18 cellular contexts compared by ENCODE assay signal in the genomic region with DNA sequence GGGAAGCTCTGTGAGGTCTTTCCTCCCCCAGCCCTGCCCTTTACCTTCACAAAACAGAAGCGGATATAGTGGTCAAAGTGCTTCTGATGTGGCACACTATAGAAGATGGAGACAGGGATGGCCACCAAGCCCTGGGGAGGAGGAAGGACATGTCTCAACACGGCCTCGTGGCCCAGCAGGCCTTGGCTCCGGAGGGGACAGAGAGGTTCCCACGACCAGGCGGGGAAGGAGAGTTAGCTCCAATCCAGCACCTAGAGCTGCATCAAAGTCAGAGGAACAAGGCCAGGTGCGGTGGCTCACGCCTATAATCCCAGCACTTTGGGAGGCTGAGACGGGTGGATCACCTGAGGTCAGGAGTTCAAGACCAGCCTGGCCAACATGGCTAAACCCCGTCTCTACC. TPM values are rescaled to one million over a fixed set of nuclear protein-coding genes. Genes with fewer than 3 reads are reported as not detected.
DNase-seq lines count a peak whose midpoint lies in the region; ATAC-seq and TF ChIP-seq lines count a peak whose summit lies in the region.
"Had no signal": no experiment of that assay in that cellular context is flagged by ENCODE, and none has a peak within 500 bp of the region (broad histone marks: within the 10 kb centered on the region; RNA-seq: fewer than 3 reads in every experiment).

No MANE protein-coding gene starts in this region.

- no peak overlapping the region for H3K4me3 Mint-ChIP-seq in activated naive CD4-positive, alpha-beta T cell treated with anti-CD3 and anti-CD28 coated beads, Interleukin-2, amount 10 ng/mL, durations not matched to agents 7 days and 5 days
- no peak overlapping the region for H3K4me3 Mint-ChIP-seq in activated T-cell treated with anti-CD3 and anti-CD28 coated beads, Interleukin-2, amount 50 U/mL, for 4 hours
- H3K4me3 Mint-ChIP-seq: B cell; CD8-positive, alpha-beta T cell had no signal

- H3K4me1 Mint-ChIP-seq in activated naive CD4-positive, alpha-beta T cell treated with anti-CD3 and anti-CD28 coated beads, Interleukin-2, amount 10 ng/mL, durations not matched to agents 7 days and 5 days: peaks cover 13% of the 10 kb centered on the region
- peaks cover 10% of the 10 kb centered on the region for H3K4me1 Mint-ChIP-seq in activated T-cell treated with anti-CD3 and anti-CD28 coated beads, Interleukin-2, amount 50 U/mL, for 4 hours (ENCODE audit: low read depth)

- ATAC-seq in HG03108 (IDR thresholded peaks at IDR 0.05; ENCODE audit: unreplicated experiment) (no peak), HG02678 (IDR thresholded peaks at IDR 0.05; ENCODE audit: unreplicated experiment) (no peak)
- no peak for ATAC-seq in activated T-cell treated with anti-CD3 and anti-CD28 coated beads, Interleukin-2, amount 50 U/mL, for 4 hours
- ATAC-seq: CD8-positive, alpha-beta T cell had no signal

- no peaks in the 10 kb centered on the region for H3K27me3 Mint-ChIP-seq in activated naive CD4-positive, alpha-beta T cell treated with anti-CD3 and anti-CD28 coated beads, Interleukin-2, amount 10 ng/mL, durations not matched to agents 7 days and 5 days
- no peaks in the 10 kb centered on the region for H3K27me3 Mint-ChIP-seq in activated T-cell treated with anti-CD3 and anti-CD28 coated beads, Interleukin-2, amount 50 U/mL, for 4 hours (ENCODE audit: low read depth)
- H3K27me3 Mint-ChIP-seq: B cell had no signal

- TF ChIP-seq CTCF in 22Rv1 (IDR thresholded peaks at IDR 0.05): no peak

- no peak overlapping the region for H3K27ac Mint-ChIP-seq in activated naive CD4-positive, alpha-beta T cell treated with anti-CD3 and anti-CD28 coated beads, Interleukin-2, amount 10 ng/mL, durations not matched to agents 7 days and 5 days
- H3K27ac Mint-ChIP-seq: B cell; CD8-positive, alpha-beta T cell had no signal

- 0 out of 2 replicates have a peak overlapping the region, but pooled peaks have one; percentile 4 for H3K27ac ChIP-seq in 22Rv1
- H3K27ac ChIP-seq: BLaER1 treated with 17β-estradiol and CSF1 and Interleukin-3, amounts not matched to agents 10 nM and 100 nM had no signal

- H3K9me3 Mint-ChIP-seq in activated naive CD4-positive, alpha-beta T cell treated with anti-CD3 and anti-CD28 coated beads, Interleukin-2, amount 10 ng/mL, durations not matched to agents 7 days and 5 days: no peaks in the 10 kb centered on the region
- H3K9me3 Mint-ChIP-seq in activated T-cell treated with anti-CD3 and anti-CD28 coated beads, Interleukin-2, amount 50 U/mL, for 4 hours: no peaks in the 10 kb centered on the region
- H3K9me3 Mint-ChIP-seq: CD8-positive, alpha-beta T cell; H9 had no signal

- peaks cover 24% of the 10 kb centered on the region for H3K36me3 Mint-ChIP-seq in activated naive CD4-positive, alpha-beta T cell treated with anti-CD3 and anti-CD28 coated beads, Interleukin-2, amount 10 ng/mL, durations not matched to agents 7 days and 5 days
- H3K36me3 Mint-ChIP-seq in activated T-cell treated with anti-CD3 and anti-CD28 coated beads, Interleukin-2, amount 50 U/mL, for 4 hours (ENCODE audit: insufficient read depth): peaks cover 16% of the 10 kb centered on the region

- DNase-seq in activated naive CD4-positive, alpha-beta T cell treated with anti-CD3 and anti-CD28 coated beads, Interleukin-2, amount 10 ng/mL, durations not matched to agents 7 days and 5 days: peak; percentile 1
- no peak for DNase-seq in activated naive CD4-positive, alpha-beta T cell treated with Interleukin-2 at 50 U/mL for 16 hours
- DNase-seq in HuH-7.5 (ENCODE audit: low spot score) (peak; percentile 2), iPS-NIHi11 (ENCODE audit: low spot score) (peak; percentile 2)
- no peak for DNase-seq in activated T-cell treated with anti-CD3 and anti-CD28 coated beads, Interleukin-2, amount 50 U/mL, for 4 hours
- DNase-seq: 8988T; CD8-positive, alpha-beta T cell; COR-L47; DMS 273 treated with DMSO at 0.1 percent for 48 hours; DMS53; DND-41; EL; H9 had no signal

- CTCF ChIA-PET in activated naive CD4-positive, alpha-beta T cell treated with anti-CD3 and anti-CD28 coated beads, Interleukin-2, amount 10 ng/mL, durations not matched to agents 7 days and 5 days (lab: Charles Lee): no interaction called here

RNA-seq across cellular contexts. Expression of a gene that starts 4.1 kb away (rescaled TPM):
- total RNA-seq in activated T-cell treated with anti-CD3 and anti-CD28 coated beads, Interleukin-2, amount 50 U/mL, for 4 hours: 100 to 1,000 TPM; 228 to 233 (median 233) TPM

RNA-seq across cellular contexts. Expression of a gene that starts 15.4 kb away (rescaled TPM):
- total RNA-seq in activated T-cell treated with anti-CD3 and anti-CD28 coated beads, Interleukin-2, amount 50 U/mL, for 4 hours: 10 to 100 TPM; 22.6 to 28.5 (median 26.4) TPM

RNA-seq across cellular contexts. Expression of a gene that starts 46.6 kb away (rescaled TPM):
- 10 to 100 TPM; 23.7 to 26.9 (median 24.6) TPM for total RNA-seq in activated T-cell treated with anti-CD3 and anti-CD28 coated beads, Interleukin-2, amount 50 U/mL, for 4 hours

RNA-seq across cellular contexts. Expression of a gene that starts 48.1 kb away (rescaled TPM):
- 1 to 10 TPM; 4.7 to 5.6 (median 4.8) TPM for total RNA-seq in activated T-cell treated with anti-CD3 and anti-CD28 coated beads, Interleukin-2, amount 50 U/mL, for 4 hours

RNA-seq across cellular contexts. Expression of a gene that starts 48.2 kb away (rescaled TPM):
- 10 to 100 TPM; 22.6 to 24.0 (median 23.6) TPM for total RNA-seq in activated T-cell treated with anti-CD3 and anti-CD28 coated beads, Interleukin-2, amount 50 U/mL, for 4 hours

Comparison
In these comparisons a context has a peak if more than half of its experiments do, and no peak if none do; other contexts are left out.
1. DNase-seq: peak in activated naive CD4-positive, alpha-beta T cell treated with anti-CD3 and anti-CD28 coated beads, Interleukin-2, amount 10 ng/mL, durations not matched to agents 7 days and 5 days (single experiment), HuH-7.5 (single experiment) and iPS-NIHi11 (single experiment); none in activated naive CD4-positive, alpha-beta T cell treated with Interleukin-2 at 50 U/mL for 16 hours (single experiment) and activated T-cell treated with anti-CD3 and anti-CD28 coated beads, Interleukin-2, amount 50 U/mL, for 4 hours (single experiment).